In genomic region chr1:192598589-192598988, GRCh38 we compare ENCODE assay signal across 22 cellular contexts. TPM values are rescaled to one million over a fixed set of nuclear protein-coding genes. Genes with fewer than 3 reads are reported as not detected.
"Had no signal": no experiment of that assay in that cellular context is flagged by ENCODE, and none has a peak within 500 bp of the region (broad histone marks: within the 10 kb centered on the region; RNA-seq: fewer than 3 reads in every experiment).

No MANE protein-coding gene starts in this region.

- H3K27ac Mint-ChIP-seq: activated naive CD4-positive, alpha-beta T cell treated with anti-CD3 and anti-CD28 coated beads, Interleukin-2, amount 50 U/mL, for 72 hours had no signal

- H3K27ac ChIP-seq: adrenal gland, gastroesophageal sphincter, heart right ventricle, ovary, right lobe of liver, thoracic aorta, upper lobe of right lung, VCaP had no signal

- H3K4me1 ChIP-seq: upper lobe of right lung had no signal

- H3K9me3 ChIP-seq: adrenal gland, gastroesophageal sphincter, heart right ventricle, ovary, right lobe of liver, thoracic aorta, upper lobe of right lung had no signal

- H3K9me3 Mint-ChIP-seq: activated naive CD4-positive, alpha-beta T cell treated with anti-CD3 and anti-CD28 coated beads, Interleukin-2, amount 50 U/mL, for 72 hours had no signal

- ATAC-seq: activated naive CD4-positive, alpha-beta T cell treated with anti-CD3 and anti-CD28 coated beads, Interleukin-2, amount 50 U/mL, for 72 hours; esophagus mucosa; gastroesophageal sphincter; heart right ventricle; left ventricle myocardium superior; right lobe of liver; upper lobe of right lung had no signal

- H3K27me3 ChIP-seq: adrenal gland, gastroesophageal sphincter, heart right ventricle, ovary, right lobe of liver, upper lobe of right lung had no signal

- H3K36me3 ChIP-seq: adrenal gland, gastroesophageal sphincter, heart right ventricle, ovary, right lobe of liver, thoracic aorta, upper lobe of right lung had no signal

- H3K36me3 Mint-ChIP-seq: activated naive CD4-positive, alpha-beta T cell treated with anti-CD3 and anti-CD28 coated beads, Interleukin-2, amount 50 U/mL, for 72 hours had no signal

- DNase-seq: activated CD4-positive, alpha-beta T cell treated with anti-CD3 and anti-CD28 coated beads for 1 hour; activated gamma-delta T cell; adrenal gland; effector CD4-positive, alpha-beta T cell; heart right ventricle; left ventricle myocardium superior; ovary; right lobe of liver; small intestine; stimulated activated CD4-positive, alpha-beta T cell treated with anti-CD3 and anti-CD28 coated beads, Interleukin-15, amount 100 ng/mL, for 24 hours; stimulated activated CD4-positive, alpha-beta T cell treated with anti-CD3 and anti-CD28 coated beads, Interleukin-4, amount 100 ng/mL, for 1 hour; T-helper 2 cell; upper lobe of right lung had no signal

- FAIRE-seq: small intestine had no signal

- H3K4me3 ChIP-seq: adrenal gland, gastroesophageal sphincter, heart right ventricle, ovary, right lobe of liver, thoracic aorta, upper lobe of right lung had no signal

RNA-seq across cellular contexts. Expression of gene RGS1, which starts 23.0 kb away (rescaled TPM):
- total RNA-seq: bronchial epithelial cell, pulmonary artery endothelial cell had no signal

RNA-seq across cellular contexts. Expression of gene RGS13, which starts 37.4 kb away (rescaled TPM):
- total RNA-seq: activated CD8-positive, alpha-beta memory T cell treated with anti-CD3 and anti-CD28 coated beads for 36 hours; activated naive CD4-positive, alpha-beta T cell treated with anti-CD3 and anti-CD28 coated beads, Interleukin-2, amount 50 U/mL, for 72 hours; bronchial epithelial cell; cerebellum; esophagus mucosa; left ventricle myocardium superior; pulmonary artery endothelial cell; right lobe of liver had no signal
